Comparison of ENCODE assay signal across 1 cellular context in the genomic region with DNA sequence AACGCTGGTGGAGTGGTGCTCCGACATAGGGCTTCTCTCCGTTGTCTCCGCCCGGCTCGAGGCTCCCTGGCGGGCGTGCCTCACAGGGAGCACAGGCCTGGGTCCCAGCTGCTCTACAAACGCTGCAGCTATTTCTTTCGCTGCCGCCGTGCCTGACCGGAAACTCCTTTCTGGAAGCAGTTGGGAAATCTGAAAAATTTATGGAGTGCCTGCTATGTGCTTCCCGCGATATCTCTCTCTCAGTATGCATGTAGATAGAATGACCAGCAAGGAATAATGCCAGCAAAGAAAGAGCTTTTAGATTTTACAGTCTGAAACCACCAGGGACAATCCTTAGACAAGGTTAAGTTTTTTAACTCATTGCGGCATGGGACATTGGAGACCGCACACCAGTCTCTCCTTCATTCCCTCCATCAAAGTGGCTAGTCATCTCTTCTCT.
TF ChIP-seq lines count a peak whose summit lies in the region.

No MANE protein-coding gene starts in this region.

TF ChIP-seq in SK-N-SH, 30 proteins besides CTCF, POLR2A, EP300 and RAD21 (continued from another document):
- TF ChIP-seq, protein P1, sequence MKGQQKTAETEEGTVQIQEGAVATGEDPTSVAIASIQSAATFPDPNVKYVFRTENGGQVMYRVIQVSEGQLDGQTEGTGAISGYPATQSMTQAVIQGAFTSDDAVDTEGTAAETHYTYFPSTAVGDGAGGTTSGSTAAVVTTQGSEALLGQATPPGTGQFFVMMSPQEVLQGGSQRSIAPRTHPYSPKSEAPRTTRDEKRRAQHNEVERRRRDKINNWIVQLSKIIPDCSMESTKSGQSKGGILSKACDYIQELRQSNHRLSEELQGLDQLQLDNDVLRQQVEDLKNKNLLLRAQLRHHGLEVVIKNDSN (IDR thresholded peaks at IDR 0.05; ENCODE audit: borderline replicate concordance, low read depth): no peak
- TF ChIP-seq NFIC (IDR thresholded peaks at IDR 0.05; ENCODE audit: borderline replicate concordance) (no peak), FOSL2 (IDR thresholded peaks at IDR 0.05; ENCODE audit: borderline replicate concordance, low read depth) (no peak), MXI1 (IDR thresholded peaks at IDR 0.05; ENCODE audit: low read depth, low read length) (peak; percentile 64; the same call in 1 of the 2 replicates), JUND (IDR thresholded peaks at IDR 0.05) (no peak), TAF1 (IDR thresholded peaks at IDR 0.05; ENCODE audit: borderline replicate concordance, low read depth, low read length) (no peak; the same call in 1 of the 2 replicates), GATA2 (CRISPR knock-in tag; IDR thresholded peaks at IDR 0.05) (no peak), GABPA (IDR thresholded peaks at IDR 0.05; ENCODE audit: low read depth) (peak; percentile 44), SMC3 (IDR thresholded peaks at IDR 0.05; ENCODE audit: low read depth, low read length) (no peak), POLR2AphosphoS5 (IDR thresholded peaks at IDR 0.05; ENCODE audit: low read depth, low read length) (peak; percentile 94; the same call in 1 of the 2 replicates), RFX5 (IDR thresholded peaks at IDR 0.05; ENCODE audit: low read length) (no peak), RCOR1 (IDR thresholded peaks at IDR 0.05; ENCODE audit: low read length) (no peak), SIN3A (IDR thresholded peaks at IDR 0.05; ENCODE audit: borderline replicate concordance, low read depth, low read length) (no peak), ELF1 (IDR thresholded peaks at IDR 0.05) (no peak), FOXJ3 (CRISPR knock-in tag; IDR thresholded peaks at IDR 0.05) (no peak), FOXM1 (IDR thresholded peaks at IDR 0.05; ENCODE audit: low read depth) (no peak), EZH2phosphoT487 (IDR thresholded peaks at IDR 0.05; ENCODE audit: borderline replicate concordance, low read depth) (no peak), TEAD4 (IDR thresholded peaks at IDR 0.05; ENCODE audit: borderline replicate concordance, insufficient read depth) (no peak)
- TF ChIP-seq, protein P2, sequence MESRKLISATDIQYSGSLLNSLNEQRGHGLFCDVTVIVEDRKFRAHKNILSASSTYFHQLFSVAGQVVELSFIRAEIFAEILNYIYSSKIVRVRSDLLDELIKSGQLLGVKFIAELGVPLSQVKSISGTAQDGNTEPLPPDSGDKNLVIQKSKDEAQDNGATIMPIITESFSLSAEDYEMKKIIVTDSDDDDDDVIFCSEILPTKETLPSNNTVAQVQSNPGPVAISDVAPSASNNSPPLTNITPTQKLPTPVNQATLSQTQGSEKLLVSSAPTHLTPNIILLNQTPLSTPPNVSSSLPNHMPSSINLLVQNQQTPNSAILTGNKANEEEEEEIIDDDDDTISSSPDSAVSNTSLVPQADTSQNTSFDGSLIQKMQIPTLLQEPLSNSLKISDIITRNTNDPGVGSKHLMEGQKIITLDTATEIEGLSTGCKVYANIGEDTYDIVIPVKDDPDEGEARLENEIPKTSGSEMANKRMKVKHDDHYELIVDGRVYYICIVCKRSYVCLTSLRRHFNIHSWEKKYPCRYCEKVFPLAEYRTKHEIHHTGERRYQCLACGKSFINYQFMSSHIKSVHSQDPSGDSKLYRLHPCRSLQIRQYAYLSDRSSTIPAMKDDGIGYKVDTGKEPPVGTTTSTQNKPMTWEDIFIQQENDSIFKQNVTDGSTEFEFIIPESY (IDR thresholded peaks at IDR 0.05; ENCODE audit: borderline replicate concordance, low read depth): peak; percentile 77; the same call in 1 of the 2 replicates
- TF ChIP-seq, protein P3, sequence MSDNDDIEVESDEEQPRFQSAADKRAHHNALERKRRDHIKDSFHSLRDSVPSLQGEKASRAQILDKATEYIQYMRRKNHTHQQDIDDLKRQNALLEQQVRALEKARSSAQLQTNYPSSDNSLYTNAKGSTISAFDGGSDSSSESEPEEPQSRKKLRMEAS (IDR thresholded peaks at IDR 0.05; ENCODE audit: low read depth): peak; percentile 51; the same call in 1 of the 2 replicates
- TF ChIP-seq, protein P4, sequence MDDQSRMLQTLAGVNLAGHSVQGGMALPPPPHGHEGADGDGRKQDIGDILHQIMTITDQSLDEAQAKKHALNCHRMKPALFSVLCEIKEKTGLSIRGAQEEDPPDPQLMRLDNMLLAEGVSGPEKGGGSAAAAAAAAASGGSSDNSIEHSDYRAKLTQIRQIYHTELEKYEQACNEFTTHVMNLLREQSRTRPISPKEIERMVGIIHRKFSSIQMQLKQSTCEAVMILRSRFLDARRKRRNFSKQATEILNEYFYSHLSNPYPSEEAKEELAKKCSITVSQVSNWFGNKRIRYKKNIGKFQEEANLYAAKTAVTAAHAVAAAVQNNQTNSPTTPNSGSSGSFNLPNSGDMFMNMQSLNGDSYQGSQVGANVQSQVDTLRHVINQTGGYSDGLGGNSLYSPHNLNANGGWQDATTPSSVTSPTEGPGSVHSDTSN (IDR thresholded peaks at IDR 0.05): no peak; the same call in 1 of the 2 replicates
- TF ChIP-seq, protein P5, sequence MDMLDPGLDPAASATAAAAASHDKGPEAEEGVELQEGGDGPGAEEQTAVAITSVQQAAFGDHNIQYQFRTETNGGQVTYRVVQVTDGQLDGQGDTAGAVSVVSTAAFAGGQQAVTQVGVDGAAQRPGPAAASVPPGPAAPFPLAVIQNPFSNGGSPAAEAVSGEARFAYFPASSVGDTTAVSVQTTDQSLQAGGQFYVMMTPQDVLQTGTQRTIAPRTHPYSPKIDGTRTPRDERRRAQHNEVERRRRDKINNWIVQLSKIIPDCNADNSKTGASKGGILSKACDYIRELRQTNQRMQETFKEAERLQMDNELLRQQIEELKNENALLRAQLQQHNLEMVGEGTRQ (IDR thresholded peaks at IDR 0.05; ENCODE audit: borderline replicate concordance, low read depth, low read length): no peak
